Comparison of ENCODE assay signal across 8 cellular contexts in the genomic region with DNA sequence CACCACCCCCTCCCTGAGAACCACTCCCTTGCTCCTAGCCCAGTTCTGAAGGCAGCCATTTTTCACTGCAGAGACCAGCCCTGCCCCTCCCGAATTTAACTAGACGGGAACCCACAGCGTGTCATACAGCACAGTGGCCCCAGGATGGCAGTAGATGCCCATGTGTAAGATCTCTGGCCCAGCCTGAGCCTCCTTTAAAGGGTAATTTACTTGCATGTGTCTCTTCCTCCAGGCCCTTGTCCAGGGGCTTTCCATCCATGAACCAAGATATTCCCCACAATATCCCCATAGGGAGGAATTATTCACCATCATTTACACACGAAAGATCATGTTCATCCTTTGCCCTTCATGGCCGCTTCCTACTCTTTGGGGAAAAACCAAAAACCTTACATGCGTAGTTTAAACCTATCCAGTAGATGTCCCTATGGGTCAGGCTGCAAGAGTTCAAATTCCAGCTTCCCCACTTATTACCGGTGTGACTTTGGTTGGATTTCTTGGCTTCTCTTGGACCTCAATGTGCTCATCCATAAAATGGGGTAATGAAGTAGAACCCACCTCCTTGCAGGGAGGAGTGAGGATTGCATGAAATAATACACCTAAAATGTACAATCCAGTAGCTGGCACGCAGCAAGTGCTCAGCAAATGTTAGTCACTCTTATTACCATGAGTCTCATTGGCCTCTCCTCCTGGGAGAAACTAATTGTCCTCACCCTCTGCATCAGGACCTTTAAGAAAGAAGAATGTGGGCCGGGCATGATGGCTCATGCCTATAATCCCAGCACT. TPM values are rescaled to one million over a fixed set of nuclear protein-coding genes. Genes with fewer than 3 reads are reported as not detected.
DNase-seq lines count a peak whose midpoint lies in the region; ATAC-seq lines count a peak whose summit lies in the region.

No MANE protein-coding gene starts in this region.

- no peak overlapping the region for H3K18ac ChIP-seq in mesenchymal stem cell (ENCODE audit: low read depth in 1 of 2, low read length in 2 of 2)

- H3K9me3 Mint-ChIP-seq in effector memory CD8-positive, alpha-beta T cell, result no peaks in the 10 kb centered on the region

- peak overlapping the region in 1 of 2 donors; percentile 32 for H3K27ac Mint-ChIP-seq in effector memory CD8-positive, alpha-beta T cell

- peak overlapping the region; percentile 70 for H4K91ac ChIP-seq in mesenchymal stem cell (ENCODE audit: low read length)

- H3K4ac ChIP-seq in mesenchymal stem cell (ENCODE audit: low read depth in 1 of 2, low read length in 2 of 2), result no peak overlapping the region

- H2BK5ac ChIP-seq in mesenchymal stem cell (ENCODE audit: low read depth, low read length, poor library complexity, severe bottlenecking), result no peak overlapping the region

- H3K4me2 ChIP-seq in mesenchymal stem cell (ENCODE audit: low read length, poor library complexity, severe bottlenecking), result no peak overlapping the region

- no peak overlapping the region for H3K23ac ChIP-seq in mesenchymal stem cell (ENCODE audit: low read length in 2 of 2)

- peaks cover 4% of the 10 kb centered on the region for H3K4me1 ChIP-seq in mesenchymal stem cell (ENCODE audit: control insufficient read depth, insufficient read depth, low read depth, low read length)

- H4K8ac ChIP-seq in mesenchymal stem cell (ENCODE audit: low read length), result peak overlapping the region; percentile 78

- H2BK120ac ChIP-seq in mesenchymal stem cell (ENCODE audit: low read depth, low read length), result no peak overlapping the region

- H2AFZ ChIP-seq in mesenchymal stem cell (ENCODE audit: low read depth, low read length), result peak overlapping the region; percentile 74

- H3K4me1 Mint-ChIP-seq in effector memory CD8-positive, alpha-beta T cell (ENCODE audit: low read depth in 2 of 2), result peaks cover 0 to 3% of the 10 kb centered on the region in 2 donors

- no peaks in the 10 kb centered on the region for H3K9me3 ChIP-seq in mesenchymal stem cell (ENCODE audit: control insufficient read depth, low read length)

- peaks cover 7 to 19% of the 10 kb centered on the region in 2 experiments for H3K27me3 ChIP-seq in mesenchymal stem cell (ENCODE audit: control insufficient read depth in 1 of 2, insufficient read depth in 1 of 2, low read length in 2 of 2)

- H3K79me1 ChIP-seq in mesenchymal stem cell (replicated peaks; ENCODE audit: low read length, poor library complexity, severe bottlenecking), result no peaks in the 10 kb centered on the region

- H3K14ac ChIP-seq in mesenchymal stem cell (ENCODE audit: low read length in 2 of 2), result no peak overlapping the region

- 46% methylated on average over 9 of the region's 9 CpGs for whole genome bisulfite sequencing in mesenchymal stem cell

- ATAC-seq in HG03378 (IDR thresholded peaks at IDR 0.05; ENCODE audit: unreplicated experiment) (peak; percentile 47), GM19455 (IDR thresholded peaks at IDR 0.05; ENCODE audit: unreplicated experiment) (no peak)
- peak; percentile 80 for ATAC-seq in effector memory CD8-positive, alpha-beta T cell (replicated peaks)

- peak overlapping the region in 1 of 2 experiments; percentile 47 for H2BK12ac ChIP-seq in mesenchymal stem cell (ENCODE audit: low read length in 2 of 2)

- peaks cover 33 to 58% of the 10 kb centered on the region in 2 donors for H3K27me3 Mint-ChIP-seq in effector memory CD8-positive, alpha-beta T cell

- no peak overlapping the region for H3K4me3 ChIP-seq in mesenchymal stem cell (ENCODE audit: insufficient read depth in 1 of 2, low read depth in 1 of 2, low read length in 2 of 2)

- H3K36me3 ChIP-seq in mesenchymal stem cell (ENCODE audit: control insufficient read depth in 1 of 2, insufficient read depth in 2 of 2, low read depth in 1 of 2, low read length in 2 of 2), result no peaks in the 10 kb centered on the region

- no peaks in the 10 kb centered on the region for H3K36me3 Mint-ChIP-seq in effector memory CD8-positive, alpha-beta T cell (ENCODE audit: insufficient read depth)

- peak; percentile 66 for DNase-seq in DMS79 (lab: John Stamatoyannopoulos, UW)
- peak; percentile 73 for DNase-seq in NCI-H510A (lab: John Stamatoyannopoulos, UW)
- DNase-seq in activated CD4-positive, alpha-beta T cell treated with anti-CD3 and anti-CD28 coated beads for 48 hours, result peak; percentile 72
- peak; percentile 30 to 55 (median 37) for DNase-seq in effector memory CD8-positive, alpha-beta T cell
- DNase-seq in mesenchymal stem cell, result peak; percentile 88
- DNase-seq in stimulated activated CD8-positive, alpha-beta memory T cell treated with anti-CD3 and anti-CD28 coated beads, Interleukin-15, amount 100 ng/mL, for 1 hour (ENCODE audit: low read depth), result peak; percentile 8

- H2AK5ac ChIP-seq in mesenchymal stem cell (ENCODE audit: low read length, severe bottlenecking), result no peak overlapping the region

- no peak overlapping the region for H2BK15ac ChIP-seq in mesenchymal stem cell (ENCODE audit: low read depth, poor library complexity, severe bottlenecking)

- H3K27ac ChIP-seq in mesenchymal stem cell (ENCODE audit: low read length, poor library complexity, severe bottlenecking), result no peak overlapping the region

- no peak overlapping the region for H3K4me3 Mint-ChIP-seq in effector memory CD8-positive, alpha-beta T cell

- H3K9ac ChIP-seq in mesenchymal stem cell (ENCODE audit: low read length), result peak overlapping the region; percentile 70

RNA-seq across cellular contexts. Expression of a gene that starts 4.0 kb away (rescaled TPM):
- polyA plus RNA-seq in mesenchymal stem cell (2013, experiment 1 of 2), result not detected
- not detected for polyA plus RNA-seq in mesenchymal stem cell (2013, experiment 2 of 2)

RNA-seq across cellular contexts. Expression of a gene that starts 39.0 kb away (rescaled TPM):
- polyA plus RNA-seq in mesenchymal stem cell (2013, experiment 1 of 2), result not detected
- not detected for polyA plus RNA-seq in mesenchymal stem cell (2013, experiment 2 of 2)

RNA-seq across cellular contexts. Expression of a gene that starts 42.6 kb away (rescaled TPM):
- polyA plus RNA-seq in mesenchymal stem cell (2013, experiment 1 of 2), result 42.6 TPM
- 41.3 TPM for polyA plus RNA-seq in mesenchymal stem cell (2013, experiment 2 of 2)

Comparison
In these comparisons a context has a peak if more than half of its experiments do, and no peak if none do; other contexts are left out.
1. DNase-seq: peak in every context shown above with its lines; median percentile 88 in mesenchymal stem cell; 73 in NCI-H510A; 72 in activated CD4-positive, alpha-beta T cell treated with anti-CD3 and anti-CD28 coated beads for 48 hours; 66 in DMS79; 37 in effector memory CD8-positive, alpha-beta T cell; 8 in stimulated activated CD8-positive, alpha-beta memory T cell treated with anti-CD3 and anti-CD28 coated beads, Interleukin-15, amount 100 ng/mL, for 1 hour.